In the genomic region with DNA sequence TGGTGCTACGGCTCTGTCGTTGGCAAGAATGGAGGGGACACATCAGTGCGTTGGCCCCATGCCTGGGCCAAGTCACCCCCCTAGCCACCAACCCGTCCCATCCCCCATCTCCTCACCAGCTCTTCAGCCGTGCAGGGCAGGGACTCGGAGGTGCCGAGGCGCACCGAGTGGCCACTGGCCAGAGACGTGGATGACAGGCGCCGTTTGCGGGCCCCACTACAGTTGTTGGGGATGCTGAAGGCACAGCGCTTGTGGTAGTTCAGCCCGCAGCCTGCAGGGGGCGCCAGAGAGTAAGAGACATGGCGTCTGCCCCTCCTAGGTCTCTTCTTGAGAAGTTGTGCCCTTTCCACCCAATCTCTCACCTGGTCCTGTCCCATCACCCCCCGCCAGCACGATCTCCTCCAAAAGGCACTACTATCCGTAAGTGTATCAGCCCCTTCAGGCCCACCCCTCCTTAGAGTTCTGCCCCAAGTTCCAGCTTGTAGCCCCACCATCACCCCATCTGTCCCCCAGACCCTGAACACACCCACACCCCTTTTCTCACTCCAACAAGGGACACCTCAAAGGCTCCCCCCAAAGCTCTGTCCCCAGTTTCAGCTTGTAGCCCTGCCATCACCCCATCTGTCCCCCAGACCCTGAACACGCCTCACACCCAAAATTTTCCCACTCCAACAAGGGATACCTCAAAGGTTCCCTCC, we compare ENCODE assay signal across 8 cellular contexts. TPM values are rescaled to one million over a fixed set of nuclear protein-coding genes. Genes with fewer than 3 reads are reported as not detected.
DNase-seq lines count a peak whose midpoint lies in the region; ATAC-seq and TF ChIP-seq lines count a peak whose summit lies in the region.

No MANE protein-coding gene starts in this region.

- TF ChIP-seq CTCF in Peyer's patch (IDR thresholded peaks at IDR 0.05) (peak; percentile 83 to 97 (median 89)), psoas muscle (IDR thresholded peaks at IDR 0.05) (peak; percentile 95)

- H3K9me3 ChIP-seq in Peyer's patch: no peaks in the 10 kb centered on the region
- no peaks in the 10 kb centered on the region for H3K9me3 ChIP-seq in psoas muscle

- intact Hi-C loops in psoas muscle (cut with DNase I): loop anchor here in 1 of 2 donors (5.0 kb wide), 1 partner anchor 43 kb away; a partner anchor contains a TSS

- WGBS in psoas muscle, 3 donors: 33 to 37% (median 34%) methylated on average over 21 of the region's 21 CpGs

- H3K4me3 ChIP-seq in Peyer's patch: no peak overlapping the region
- no peak overlapping the region for H3K4me3 ChIP-seq in psoas muscle

- H3K27ac ChIP-seq in Peyer's patch (no peak overlapping the region), psoas muscle (no peak overlapping the region)

- no peaks in the 10 kb centered on the region for H3K4me1 ChIP-seq in Peyer's patch
- no peaks in the 10 kb centered on the region for H3K4me1 ChIP-seq in psoas muscle

- peaks cover 0 to 78% (median 9%) of the 10 kb centered on the region in 3 donors for H3K36me3 ChIP-seq in Peyer's patch
- peaks cover 0 to 70% of the 10 kb centered on the region in 2 donors for H3K36me3 ChIP-seq in psoas muscle (ENCODE audit: insufficient read depth in 1 of 2, low read depth in 1 of 2)

- TF ChIP-seq POLR2A in GM19193 (IDR thresholded peaks at IDR 0.05; ENCODE audit: extremely low read depth, insufficient read depth, insufficient read length): peak; percentile 34
- TF ChIP-seq POLR2A in Peyer's patch (IDR thresholded peaks at IDR 0.05): no peak

- H3K27me3 ChIP-seq in Peyer's patch: no peaks in the 10 kb centered on the region
- H3K27me3 ChIP-seq in psoas muscle (ENCODE audit: insufficient read depth in 3 of 3, low read length in 2 of 3): no peaks in the 10 kb centered on the region

- ATAC-seq in psoas muscle: peak; percentile 76 to 86 (median 80)

- DNase-seq in 8988T (peak; percentile 64), Peyer's patch (peak; percentile 82 to 92 (median 85)), glomerular visceral epithelial cell (ENCODE audit: extremely low spot score) (peak; percentile 47), psoas muscle (peak; percentile 76 to 87), mesenteric fat pad (ENCODE audit: low spot score) (no peak), amniotic stem cell (lab: John Stamatoyannopoulos, UW) (no peak)
- peak; percentile 79 for DNase-seq in activated T-helper 9 cell treated with anti-CD3 and anti-CD28 coated beads, Interleukin-2, amount 50 U/mL, for 16 hours (ENCODE audit: low read depth)

RNA-seq across cellular contexts. Expression of a gene that starts 12.4 kb away (rescaled TPM):
- total RNA-seq in Peyer's patch: 10 to 100 TPM; 57.0 to 88.8 (median 64.0) TPM
- 1 to 10 TPM; 6.3 to 9.1 (median 8.1) TPM for total RNA-seq in psoas muscle
- 1 to 10 TPM; 4.0 to 6.9 (median 4.8) TPM for polyA plus RNA-seq in psoas muscle
- total RNA-seq in mesenteric fat pad: 43.2 TPM

RNA-seq across cellular contexts. Expression of a gene that starts 41.3 kb away (rescaled TPM):
- 10 to 100 TPM in 3 of 4 donors, 1 to 10 TPM in 1; 9.1 to 18.6 (median 15.3) TPM for total RNA-seq in Peyer's patch
- total RNA-seq in psoas muscle: 10 to 100 TPM; 14.4 to 24.5 (median 20.3) TPM
- polyA plus RNA-seq in psoas muscle: 10 to 100 TPM; 11.6 to 15.0 (median 13.1) TPM
- total RNA-seq in mesenteric fat pad: 13.2 TPM

RNA-seq across cellular contexts. Expression of a gene that starts 41.7 kb away (rescaled TPM):
- total RNA-seq in Peyer's patch: 100 to 1,000 TPM in 3 of 4 donors, 10 to 100 TPM in 1; 80.9 to 146 (median 116) TPM
- total RNA-seq in psoas muscle: 10 to 100 TPM; 28.6 to 72.3 (median 40.6) TPM
- polyA plus RNA-seq in psoas muscle: 10 to 100 TPM; 45.2 to 53.9 (median 46.2) TPM
- total RNA-seq in mesenteric fat pad: 72.9 TPM

RNA-seq across cellular contexts. Expression of a gene that starts 43.5 kb away (rescaled TPM):
- total RNA-seq in Peyer's patch (1 to 10 TPM in 2 of 4 donors, under 1 TPM in 2; 0.53 to 2.3 (median 1.4) TPM), psoas muscle (1 to 10 TPM in 3 of 4 donors, under 1 TPM in 1; 0.76 to 1.6 (median 1.1) TPM), mesenteric fat pad (3.4 TPM)
- polyA plus RNA-seq in psoas muscle: under 1 TPM; 0.44 to 0.66 (median 0.53) TPM

Comparison
In these comparisons a context has a peak if more than half of its experiments do, and no peak if none do; other contexts are left out.
1. DNase-seq: peak in 8988T (single experiment), Peyer's patch (3 of 3), activated T-helper 9 cell treated with anti-CD3 and anti-CD28 coated beads, Interleukin-2, amount 50 U/mL, for 16 hours (single experiment), glomerular visceral epithelial cell (single experiment) and psoas muscle (2 of 2); none in mesenteric fat pad (single experiment) and amniotic stem cell (single experiment).